In the genomic region with DNA sequence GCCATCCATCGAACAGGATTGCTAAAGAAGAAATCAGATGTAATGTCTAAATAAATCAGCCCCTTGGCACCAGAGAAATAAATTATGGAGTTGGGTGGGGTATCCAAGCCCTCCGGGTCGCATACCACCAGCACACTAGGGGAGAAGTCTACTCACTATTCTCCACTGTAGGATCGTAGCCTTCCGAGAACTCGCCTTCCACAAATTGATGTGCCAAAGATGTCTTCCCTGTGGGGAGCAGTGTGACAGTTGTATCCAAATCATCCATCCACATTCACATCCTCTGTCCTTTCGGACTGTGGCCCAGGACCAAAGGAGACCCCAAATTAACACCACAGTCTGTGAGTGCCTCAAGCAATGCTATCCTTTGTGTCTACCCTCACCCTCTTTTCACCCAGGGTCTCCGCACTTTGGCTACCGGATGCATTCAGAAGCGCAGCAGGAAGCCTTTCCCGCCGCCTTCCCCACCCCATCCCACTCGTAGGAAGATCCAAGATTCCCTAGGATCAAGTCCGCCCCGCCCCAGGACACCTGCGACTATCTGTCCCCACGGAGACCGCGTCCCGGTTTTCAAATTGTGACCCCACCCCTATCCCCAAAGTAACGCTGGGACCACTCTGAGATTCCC, we compare ENCODE assay signal across 8 cellular contexts. TPM values are rescaled to one million over a fixed set of nuclear protein-coding genes. Genes with fewer than 3 reads are reported as not detected.
DNase-seq lines count a peak whose midpoint lies in the region; ATAC-seq and TF ChIP-seq lines count a peak whose summit lies in the region.

No MANE protein-coding gene starts in this region.

- peak overlapping the region; percentile 84 for H3K9ac ChIP-seq in adipocyte (ENCODE audit: low read length)

- H3K27me3 ChIP-seq in adipocyte (replicated peaks; ENCODE audit: control insufficient read depth, insufficient read depth, low read length) (no peaks in the 10 kb centered on the region), lower lobe of right lung (ENCODE audit: low read depth) (no peaks in the 10 kb centered on the region)

- intact Hi-C loops in cardiac septum (cut with DNase I) (no loop called here), Right ventricle myocardium inferior (cut with DNase I) (loop anchor here (1.0 kb wide), 1 partner anchor 13 kb away; no protein-coding TSS in a partner anchor), lower lobe of right lung (cut with DNase I) (no loop called here)

- H3K27ac ChIP-seq in lower lobe of right lung (peak overlapping the region; percentile 83), urinary bladder (ENCODE audit: low read depth) (no peak overlapping the region)

- WGBS in urinary bladder, result 18% methylated on average over 21 of the region's 21 CpGs

- no peak for ATAC-seq in Right ventricle myocardium inferior
- no peak for ATAC-seq in lower lobe of right lung
- ATAC-seq in HG03571 (IDR thresholded peaks at IDR 0.05; ENCODE audit: unreplicated experiment), result no peak
- no peak for ATAC-seq in HG03280 (IDR thresholded peaks at IDR 0.05; ENCODE audit: unreplicated experiment)

- DNase-seq in cardiac septum (ENCODE audit: low spot score), result peak; percentile 63
- no peak for DNase-seq in Right ventricle myocardium inferior (ENCODE audit: missing footprints)
- no peak for DNase-seq in adipocyte (ENCODE audit: low read depth)
- no peak for DNase-seq in lower lobe of right lung
- no peak for DNase-seq in NCI-H2081 (lab: John Stamatoyannopoulos, UW)

- no peak for TF ChIP-seq CTCF in lower lobe of right lung (IDR thresholded peaks at IDR 0.05)

- no peaks in the 10 kb centered on the region for H3K36me3 ChIP-seq in adipocyte (ENCODE audit: control insufficient read depth, insufficient read depth, low read length, severe bottlenecking)
- no peaks in the 10 kb centered on the region for H3K36me3 ChIP-seq in lower lobe of right lung
- no peaks in the 10 kb centered on the region for H3K36me3 ChIP-seq in urinary bladder (ENCODE audit: insufficient read depth)

- H3K9me3 ChIP-seq in adipocyte (ENCODE audit: control insufficient read depth, low read length), result no peaks in the 10 kb centered on the region
- H3K9me3 ChIP-seq in lower lobe of right lung, result no peaks in the 10 kb centered on the region

- H3K4me1 ChIP-seq in adipocyte (ENCODE audit: control insufficient read depth, insufficient read depth, low read length), result peaks cover 10% of the 10 kb centered on the region
- peaks cover 17% of the 10 kb centered on the region for H3K4me1 ChIP-seq in lower lobe of right lung
- peaks cover 2% of the 10 kb centered on the region for H3K4me1 ChIP-seq in urinary bladder (ENCODE audit: insufficient read depth)

- H3K4me3 ChIP-seq in adipocyte (ENCODE audit: low read length) (peak overlapping the region; percentile 97), lower lobe of right lung (peak overlapping the region; percentile 80), urinary bladder (ENCODE audit: low read depth, low read length) (peak overlapping the region; percentile 71)

RNA-seq across cellular contexts. Expression of gene RHEBL1, which starts 0.8 kb away (rescaled TPM):
- 0.38 TPM for total RNA-seq in cardiac septum
- 0.41 TPM for total RNA-seq in Right ventricle myocardium inferior
- total RNA-seq in lower lobe of right lung, result 1.5 TPM
- not detected for total RNA-seq in urinary bladder
- 0.68 TPM for polyA plus RNA-seq in urinary bladder

RNA-seq across cellular contexts. Expression of gene KMT2D, which starts 8.4 kb away (rescaled TPM):
- total RNA-seq in cardiac septum, result 63.8 TPM
- 33.5 TPM for total RNA-seq in Right ventricle myocardium inferior
- total RNA-seq in lower lobe of right lung, result 114 TPM
- total RNA-seq in urinary bladder, result 30.5 TPM
- 22.0 TPM for polyA plus RNA-seq in urinary bladder

RNA-seq across cellular contexts. Expression of gene DHH, which starts 25.6 kb away (rescaled TPM):
- total RNA-seq in cardiac septum (1.6 TPM), Right ventricle myocardium inferior (0.87 TPM), lower lobe of right lung (1.5 TPM), urinary bladder (2.3 TPM)
- polyA plus RNA-seq in urinary bladder, result 2.7 TPM

RNA-seq across cellular contexts. Expression of gene LMBR1L, which starts 41.7 kb away (rescaled TPM):
- total RNA-seq in cardiac septum (33.3 TPM), Right ventricle myocardium inferior (26.3 TPM), lower lobe of right lung (61.7 TPM), urinary bladder (52.4 TPM)
- 53.9 TPM for polyA plus RNA-seq in urinary bladder

RNA-seq across cellular contexts. Expression of gene PRKAG1, which starts 50.4 kb away (rescaled TPM):
- total RNA-seq in cardiac septum (80.4 TPM), Right ventricle myocardium inferior (93.8 TPM), lower lobe of right lung (49.2 TPM), urinary bladder (41.8 TPM)
- 63.3 TPM for polyA plus RNA-seq in urinary bladder
